Comparison of ENCODE assay signal across 10 cellular contexts in the genomic region with DNA sequence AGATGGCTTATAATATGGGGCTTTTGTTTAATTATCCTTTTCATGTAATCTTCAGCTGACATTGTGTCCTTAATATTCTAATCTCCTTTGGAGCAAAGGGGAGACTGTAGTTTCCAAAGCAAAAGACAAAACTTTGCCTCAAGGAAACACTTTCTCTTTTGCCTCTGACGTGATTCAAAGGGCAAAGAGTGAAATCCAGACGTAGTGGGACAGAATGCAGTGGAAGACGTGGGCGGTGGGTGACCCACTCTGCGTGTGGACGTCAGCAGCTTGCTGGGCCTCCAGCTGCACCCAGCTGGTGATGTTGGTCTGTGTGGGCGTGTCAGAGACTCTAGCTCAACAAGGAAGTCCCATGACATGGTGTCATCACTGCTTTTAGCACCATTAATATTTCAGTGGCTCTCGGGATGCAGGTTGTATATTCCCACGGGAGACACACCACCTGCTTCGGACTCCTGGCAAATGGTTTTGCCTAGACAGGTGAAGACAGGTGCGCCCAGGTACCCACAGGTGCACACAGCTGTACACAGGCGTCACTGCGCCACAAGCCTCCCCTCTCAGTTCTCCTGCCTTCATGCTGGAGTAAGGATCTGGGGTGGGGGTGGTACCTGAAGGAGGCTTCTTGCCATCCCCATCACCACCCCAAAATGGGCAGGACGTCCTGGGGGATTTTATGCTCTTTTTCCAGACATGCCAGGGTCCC.
DNase-seq lines count a peak whose midpoint lies in the region; TF ChIP-seq lines count a peak whose summit lies in the region.
"Had no signal": no experiment of that assay in that cellular context is flagged by ENCODE, and none has a peak within 500 bp of the region (broad histone marks: within the 10 kb centered on the region; RNA-seq: fewer than 3 reads in every experiment).

No MANE protein-coding gene starts in this region.

- no peak for TF ChIP-seq POLR2A in adrenal gland (IDR thresholded peaks at IDR 0.05)

- peak; percentile 14 to 16 for DNase-seq in activated CD4-positive, alpha-beta T cell treated with anti-CD3 and anti-CD28 coated beads, Interleukin-2, amount 50 U/mL, for 48 hours
- no peak for DNase-seq in activated CD4-positive, alpha-beta T cell treated with anti-CD3 and anti-CD28 coated beads, Interleukin-2, amount 50 U/mL, for 4 hours
- DNase-seq in adrenal gland (peak; percentile 55 to 93 (median 68)), hepatic stellate cell (ENCODE audit: low spot score) (peak; percentile 98), GM19238 (ENCODE audit: insufficient read length, low spot score) (no peak), SW 1271 (lab: John Stamatoyannopoulos, UW) (no peak)
- DNase-seq in stimulated activated CD4-positive, alpha-beta T cell treated with anti-CD3 and anti-CD28 coated beads, Interleukin-4, amount 100 ng/mL, for 4 hours: no peak
- DNase-seq: activated B cell treated with CpG ODN at 0.5 μM for 24 hours; CD4-positive, CD25-positive, alpha-beta regulatory T cell had no signal

- no peaks in the 10 kb centered on the region for H3K36me3 ChIP-seq in adrenal gland (replicated peaks in 1 of 2)

- no peaks in the 10 kb centered on the region for H3K9me3 ChIP-seq in adrenal gland (replicated peaks in 1 of 3)

- intact Hi-C loops in adrenal gland (cut with DNase I): no loop called here

- TF ChIP-seq CTCF in adrenal gland (IDR thresholded peaks at IDR 0.05): no peak

- H3K27me3 ChIP-seq in adrenal gland: no peaks in the 10 kb centered on the region

- H3K4me1 ChIP-seq in adrenal gland (replicated peaks in 1 of 2): peaks cover 0 to 10% of the 10 kb centered on the region in 2 donors

- H3K4me3 ChIP-seq in adrenal gland: no peak overlapping the region

- 49 to 71% (median 66%) methylated on average over 12 to 14 of the region's 14 CpGs for WGBS in adrenal gland, 4 donors

- H3K27ac ChIP-seq in adrenal gland (peak overlapping the region in 2 of 5 donors; percentile 83 to 84), temporal lobe (ENCODE audit: low read depth, low read length) (peak overlapping the region; percentile 28)

Comparison
In these comparisons a context has a peak if more than half of its experiments do, and no peak if none do; other contexts are left out.
1. DNase-seq: peak in activated CD4-positive, alpha-beta T cell treated with anti-CD3 and anti-CD28 coated beads, Interleukin-2, amount 50 U/mL, for 48 hours (2 of 2), adrenal gland (7 of 7) and hepatic stellate cell (single experiment); none in activated CD4-positive, alpha-beta T cell treated with anti-CD3 and anti-CD28 coated beads, Interleukin-2, amount 50 U/mL, for 4 hours (0 of 2), stimulated activated CD4-positive, alpha-beta T cell treated with anti-CD3 and anti-CD28 coated beads, Interleukin-4, amount 100 ng/mL, for 4 hours (0 of 2), GM19238 (single experiment) and SW 1271 (0 of 2).